ENCODE assay signal across 7 cellular contexts in genomic region chr7:75155316-75155715, GRCh38.
DNase-seq lines count a peak whose midpoint lies in the region; ATAC-seq and TF ChIP-seq lines count a peak whose summit lies in the region.
"Not testable (repeated sequence)": the region's sequence is repeated elsewhere in the genome, so short reads cannot be mapped to it uniquely, and the experiment has no call there.

No MANE protein-coding gene starts in this region.

- H3K9me2 ChIP-seq in OCI-LY1 (ENCODE audit: low read depth, low read length) = not testable (repeated sequence)

- 67 to 97% (median 75%) methylated on average over 3 to 6 of the region's 9 CpGs for WGBS in spleen, 5 donors

- not testable (repeated sequence) for H3K36me3 ChIP-seq in BLaER1 treated with 17β-estradiol and CSF1 and Interleukin-3, amounts not matched to agents 10 nM and 100 nM; OCI-LY1 (ENCODE audit: insufficient read depth, low read length); lower lobe of right lung; spleen

- peaks cover 0 to 14% (median 5%) of the 10 kb centered on the region in 10 experiments; a peak in 9 of 20 replicates for H3K4me1 ChIP-seq in BLaER1 treated with 17β-estradiol and CSF1 and Interleukin-3, amounts not matched to agents 10 nM and 100 nM
- not testable (repeated sequence) for H3K4me1 ChIP-seq in OCI-LY1 (ENCODE audit: insufficient read depth, low read length, severe bottlenecking); lower lobe of right lung; spleen

- H3K27ac Mint-ChIP-seq in CD4-positive, alpha-beta T cell = not testable (repeated sequence)

- not testable (repeated sequence) for H3K4me3 ChIP-seq in BLaER1 treated with 17β-estradiol and CSF1 and Interleukin-3, amounts not matched to agents 10 nM and 100 nM; OCI-LY1 (ENCODE audit: low read depth, low read length, poor library complexity, severe bottlenecking); lower lobe of right lung; spleen

- POLR2A ChIA-PET in CD4-positive, alpha-beta T cell (lab: Charles Lee) = not testable (repeated sequence)

- 0 out of 22 replicates have a peak overlapping the region, but pooled peaks of 1 of the 11 experiments have one; percentile 31 for H3K9ac ChIP-seq in BLaER1 treated with 17β-estradiol and CSF1 and Interleukin-3, amounts not matched to agents 10 nM and 100 nM
- H3K9ac ChIP-seq in OCI-LY1 (ENCODE audit: low read length) = not testable (repeated sequence)

- H4K20me1 ChIP-seq in BLaER1 treated with 17β-estradiol and CSF1 and Interleukin-3, amounts not matched to agents 10 nM and 100 nM; OCI-LY1 (ENCODE audit: insufficient read depth, low read length): not testable (repeated sequence)

- peak in 1 of 10 experiments; percentile 6 for DNase-seq in CD4-positive, alpha-beta T cell
- DNase-seq in KBM-7 (peak; percentile 21), Right ventricle myocardium superior (peak; percentile 20), lower lobe of right lung (peak; percentile 45), spleen (peak; percentile 53)

- H3K4me3 Mint-ChIP-seq in CD4-positive, alpha-beta T cell = peak overlapping the region; percentile 58

- H3K9me3 Mint-ChIP-seq in CD4-positive, alpha-beta T cell = not testable (repeated sequence)

- H3F3A ChIP-seq in OCI-LY1 (ENCODE audit: insufficient read depth, low read length) = not testable (repeated sequence)

- TF ChIP-seq CTCF in CD4-positive, alpha-beta T cell (IDR thresholded peaks at IDR 0.05); OCI-LY1 (IDR thresholded peaks at IDR 0.05; ENCODE audit: low read length); lower lobe of right lung (IDR thresholded peaks at IDR 0.05); spleen (IDR thresholded peaks at IDR 0.05 in 8 of 11, conservative IDR thresholded peaks at IDR 0.05 in 3 of 11): not testable (repeated sequence)

- not testable (repeated sequence) for H2AFZ ChIP-seq in OCI-LY1 (ENCODE audit: low read length)

- not testable (repeated sequence) for H3K79me2 ChIP-seq in OCI-LY1 (ENCODE audit: insufficient read depth, low read length)

- H3K27me3 Mint-ChIP-seq in CD4-positive, alpha-beta T cell = not testable (repeated sequence)

- in situ Hi-C loops in KBM-7 (cut with MboI; ENCODE audit: low pct_unique_long_range_greater_than_20kb, low sequenced_read_pairs) = not testable (repeated sequence)

- not testable (repeated sequence) for H3K36me3 Mint-ChIP-seq in CD4-positive, alpha-beta T cell (ENCODE audit: low read depth)

- not testable (repeated sequence) for H3K4me1 Mint-ChIP-seq in CD4-positive, alpha-beta T cell (ENCODE audit: low read depth)

- peak overlapping the region in 4 of 11 experiments; percentile 26 to 36 (median 34); a peak in 4 of 22 replicates for H3K27ac ChIP-seq in BLaER1 treated with 17β-estradiol and CSF1 and Interleukin-3, amounts not matched to agents 10 nM and 100 nM
- not testable (repeated sequence) for H3K27ac ChIP-seq in CD4-positive, alpha-beta T cell (ENCODE audit: low read depth, low read length); lower lobe of right lung
- H3K27ac ChIP-seq in OCI-LY1 (ENCODE audit: low read depth, low read length, poor library complexity, severe bottlenecking) (peak overlapping the region; percentile 59), spleen (peak overlapping the region in 5 of 8 donors; percentile 36 to 74 (median 59))

- CTCF ChIA-PET in CD4-positive, alpha-beta T cell (lab: Charles Lee) = not testable (repeated sequence)

- H3K27me3 ChIP-seq in BLaER1 treated with 17β-estradiol and CSF1 and Interleukin-3, amounts not matched to agents 10 nM and 100 nM; CD4-positive, alpha-beta T cell (ENCODE audit: control insufficient read depth, insufficient read depth, low read length); OCI-LY1 (ENCODE audit: insufficient read depth, low read length); lower lobe of right lung (ENCODE audit: low read depth); spleen (replicated peaks in 1 of 7): not testable (repeated sequence)

- not testable (repeated sequence) for H3K9me3 ChIP-seq in BLaER1 treated with 17β-estradiol and CSF1 and Interleukin-3, amounts not matched to agents 10 nM and 100 nM (replicated peaks in 1 of 11); CD4-positive, alpha-beta T cell (ENCODE audit: control insufficient read depth, low read length); OCI-LY1 (ENCODE audit: low read length); lower lobe of right lung; spleen

- not testable (repeated sequence) for TF ChIP-seq POLR2A in spleen (IDR thresholded peaks at IDR 0.05)

- not testable (repeated sequence) for ATAC-seq in CD4-positive, alpha-beta T cell (ENCODE audit: poor library complexity); Right ventricle myocardium superior (ENCODE audit: poor library complexity); lower lobe of right lung

- H3K4me2 ChIP-seq in BLaER1 treated with 17β-estradiol and CSF1 and Interleukin-3, amounts not matched to agents 10 nM and 100 nM = peak overlapping the region in 6 of 11 experiments; percentile 16 to 42 (median 25); a peak in 4 of 22 replicates
- not testable (repeated sequence) for H3K4me2 ChIP-seq in OCI-LY1 (ENCODE audit: low read length)

- intact Hi-C loops in CD4-positive, alpha-beta T cell (cut with DNase I, micrococcal nuclease); Right ventricle myocardium superior (cut with DNase I); lower lobe of right lung (cut with DNase I); spleen (cut with DNase I; ENCODE audit: low total_unique reads): not testable (repeated sequence)
